Comparison of ENCODE assay signal across 30 cellular contexts in genomic region chr1:216666431-216666830, GRCh38. TPM values are rescaled to one million over a fixed set of nuclear protein-coding genes. Genes with fewer than 3 reads are reported as not detected.
"Had no signal": no experiment of that assay in that cellular context is flagged by ENCODE, and none has a peak within 500 bp of the region (broad histone marks: within the 10 kb centered on the region; RNA-seq: fewer than 3 reads in every experiment).

No MANE protein-coding gene starts in this region.

- H3K4me3 ChIP-seq: coronary artery, dorsolateral prefrontal cortex, gastrocnemius medialis had no signal

- H3K4me1 ChIP-seq: foreskin keratinocyte, gastrocnemius medialis had no signal

- H3K9me3 Mint-ChIP-seq: activated CD4-positive, alpha-beta T cell treated with anti-CD3 and anti-CD28 coated beads, Interleukin-2, amount 10 ng/mL, durations not matched to agents 7 days and 5 days; activated T-cell treated with anti-CD3 and anti-CD28 coated beads, Interleukin-2, amount 50 U/mL, for 24 hours; dendritic cell treated with granulocyte-macrophage colony-stimulating factor and Interleukin-4, amounts not matched to agents 40 ng/mL and 50 ng/mL, for 4 days; endodermal cell had no signal

- H3K36me3 Mint-ChIP-seq: activated naive CD8-positive, alpha-beta T cell had no signal

- ATAC-seq: activated CD4-positive, alpha-beta T cell treated with anti-CD3 and anti-CD28 coated beads for 36 hours; activated T-cell treated with anti-CD3 and anti-CD28 coated beads, Interleukin-2, amount 50 U/mL, for 72 hours; esophagus mucosa; foreskin keratinocyte; gastrocnemius medialis had no signal

- H3K9me3 ChIP-seq: gastrocnemius medialis had no signal

- H3K27ac ChIP-seq: brain microvascular endothelial cell, coronary artery, dorsolateral prefrontal cortex, foreskin keratinocyte, gastrocnemius medialis had no signal

- H3K27me3 Mint-ChIP-seq: activated CD4-positive, alpha-beta memory T cell treated with anti-CD3 and anti-CD28 coated beads, Interleukin-2, amount 10 ng/mL, durations not matched to agents 7 days and 5 days; activated CD4-positive, alpha-beta T cell treated with anti-CD3 and anti-CD28 coated beads for 36 hours; activated CD4-positive, alpha-beta T cell treated with anti-CD3 and anti-CD28 coated beads, Interleukin-2, amount 10 ng/mL, durations not matched to agents 7 days and 5 days; activated naive CD8-positive, alpha-beta T cell; activated T-cell treated with anti-CD3 and anti-CD28 coated beads, Interleukin-2, amount 50 U/mL, for 24 hours; central memory CD8-positive, alpha-beta T cell; dendritic cell treated with granulocyte-macrophage colony-stimulating factor and Interleukin-4, amounts not matched to agents 40 ng/mL and 50 ng/mL, for 4 days had no signal

- H3K4me1 Mint-ChIP-seq: activated CD4-positive, alpha-beta memory T cell treated with anti-CD3 and anti-CD28 coated beads, Interleukin-2, amount 10 ng/mL, durations not matched to agents 7 days and 5 days; activated CD4-positive, alpha-beta T cell treated with anti-CD3 and anti-CD28 coated beads for 36 hours; activated CD4-positive, alpha-beta T cell treated with anti-CD3 and anti-CD28 coated beads, Interleukin-2, amount 10 ng/mL, durations not matched to agents 7 days and 5 days; central memory CD8-positive, alpha-beta T cell had no signal

- H3K27me3 ChIP-seq: brain microvascular endothelial cell, dorsolateral prefrontal cortex, foreskin keratinocyte, gastrocnemius medialis had no signal

- DNase-seq: activated CD4-positive, alpha-beta memory T cell treated with anti-CD3 and anti-CD28 coated beads, Interleukin-2, amount 10 ng/mL, durations not matched to agents 7 days and 5 days; activated CD4-positive, alpha-beta T cell treated with anti-CD3 and anti-CD28 coated beads for 36 hours; activated CD4-positive, alpha-beta T cell treated with anti-CD3 and anti-CD28 coated beads, Interleukin-2, amount 10 ng/mL, durations not matched to agents 7 days and 5 days; activated CD4-positive, alpha-beta T cell treated with anti-CD3 and anti-CD28 coated beads, Interleukin-2, amount 50 U/mL, for 4 hours; activated CD4-positive, CD25-positive, alpha-beta regulatory T cell; activated CD4-positive, CD25-positive, alpha-beta regulatory T cell treated with anti-CD3 and anti-CD28 coated beads, Interleukin-2, amount 50 U/mL, for 72 hours; activated CD8-positive, alpha-beta memory T cell treated with anti-CD3 and anti-CD28 coated beads, Interleukin-2, amount 50 U/mL, for 48 hours; activated gamma-delta T cell; activated naive CD4-positive, alpha-beta T cell; activated naive CD4-positive, alpha-beta T cell treated with anti-CD3 and anti-CD28 coated beads, Interleukin-2, amount 50 U/mL, for 16 hours; activated T-cell treated with anti-CD3 and anti-CD28 coated beads for 4 hours; activated T-cell treated with anti-CD3 and anti-CD28 coated beads, Interleukin-2, amount 50 U/mL, for 24 hours; activated T-cell treated with anti-CD3 and anti-CD28 coated beads, Interleukin-2, amount 50 U/mL, for 72 hours; amniotic stem cell; anterior cingulate cortex; brain microvascular endothelial cell; dorsolateral prefrontal cortex; effector memory CD4-positive, alpha-beta T cell; endodermal cell; gastrocnemius medialis; glutamatergic neuron; T-helper 2 cell had no signal

- H3K36me3 ChIP-seq: brain microvascular endothelial cell, gastrocnemius medialis had no signal

- H3K4me3 Mint-ChIP-seq: activated CD4-positive, alpha-beta memory T cell treated with anti-CD3 and anti-CD28 coated beads, Interleukin-2, amount 10 ng/mL, durations not matched to agents 7 days and 5 days; activated CD4-positive, alpha-beta T cell treated with anti-CD3 and anti-CD28 coated beads for 36 hours; activated CD4-positive, alpha-beta T cell treated with anti-CD3 and anti-CD28 coated beads, Interleukin-2, amount 10 ng/mL, durations not matched to agents 7 days and 5 days; activated naive CD8-positive, alpha-beta T cell; activated T-cell treated with anti-CD3 and anti-CD28 coated beads, Interleukin-2, amount 50 U/mL, for 24 hours; activated T-cell treated with anti-CD3 and anti-CD28 coated beads, Interleukin-2, amount 50 U/mL, for 72 hours; central memory CD8-positive, alpha-beta T cell; dendritic cell treated with granulocyte-macrophage colony-stimulating factor and Interleukin-4, amounts not matched to agents 40 ng/mL and 50 ng/mL, for 4 days; endodermal cell had no signal

- H3K27ac Mint-ChIP-seq: activated CD4-positive, alpha-beta memory T cell treated with anti-CD3 and anti-CD28 coated beads, Interleukin-2, amount 10 ng/mL, durations not matched to agents 7 days and 5 days; activated CD4-positive, alpha-beta T cell treated with anti-CD3 and anti-CD28 coated beads for 36 hours; activated CD4-positive, alpha-beta T cell treated with anti-CD3 and anti-CD28 coated beads, Interleukin-2, amount 10 ng/mL, durations not matched to agents 7 days and 5 days; activated naive CD8-positive, alpha-beta T cell; activated T-cell treated with anti-CD3 and anti-CD28 coated beads, Interleukin-2, amount 50 U/mL, for 24 hours; activated T-cell treated with anti-CD3 and anti-CD28 coated beads, Interleukin-2, amount 50 U/mL, for 72 hours; dendritic cell treated with granulocyte-macrophage colony-stimulating factor and Interleukin-4, amounts not matched to agents 40 ng/mL and 50 ng/mL, for 4 days; endodermal cell had no signal

RNA-seq across cellular contexts. Expression of gene ESRRG, which starts 56.8 kb away (rescaled TPM):
- total RNA-seq: activated CD4-positive, alpha-beta memory T cell treated with anti-CD3 and anti-CD28 coated beads, Interleukin-2, amount 10 ng/mL, durations not matched to agents 7 days and 5 days; activated CD4-positive, alpha-beta T cell treated with anti-CD3 and anti-CD28 coated beads for 36 hours; activated CD4-positive, alpha-beta T cell treated with anti-CD3 and anti-CD28 coated beads, Interleukin-2, amount 10 ng/mL, durations not matched to agents 7 days and 5 days; activated T-cell treated with anti-CD3 and anti-CD28 coated beads, Interleukin-2, amount 50 U/mL, for 72 hours; bronchial epithelial cell; T-helper 1 cell treated with Interleukin-12 subunit alpha and Interleukin-12 subunit beta and Interleukin-4 antibody, amounts not matched to agents 30 ng/mL and 1 ng/mL, for 36 hours had no signal
